ENCODE assay signal across 14 cellular contexts in the genomic region with DNA sequence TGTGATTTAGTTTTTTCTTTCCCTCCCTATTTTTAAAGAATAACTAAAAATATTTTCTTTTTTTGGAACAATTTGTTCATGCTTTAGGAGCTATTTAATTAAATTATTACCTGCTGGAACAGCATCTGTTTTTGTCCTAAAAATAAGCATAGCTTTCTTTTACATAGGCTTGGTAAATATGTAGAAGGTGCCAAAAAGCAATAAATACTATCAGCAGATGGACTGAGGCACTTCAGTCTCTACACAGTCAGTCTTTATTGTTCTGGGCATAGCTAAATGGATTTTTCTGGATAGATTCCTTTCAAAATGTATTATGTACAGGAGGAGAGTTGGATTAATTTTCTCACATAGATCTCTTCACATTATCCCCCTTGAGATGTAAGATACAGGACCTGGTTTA.
"Had no signal": no experiment of that assay in that cellular context is flagged by ENCODE, and none has a peak within 500 bp of the region (broad histone marks: within the 10 kb centered on the region; RNA-seq: fewer than 3 reads in every experiment).

No MANE protein-coding gene starts in this region.

- ATAC-seq: activated CD4-positive, alpha-beta T cell treated with anti-CD3 and anti-CD28 coated beads for 36 hours; activated naive CD8-positive, alpha-beta T cell treated with anti-CD3 and anti-CD28 coated beads, Interleukin-2, amount 50 U/mL, for 24 hours; natural killer cell treated with Interleukin-12 subunit alpha and Interleukin-12 subunit beta and Interleukin-15 and Interleukin-18, amount 100 ng/mL, for 72 hours; stimulated activated naive CD8-positive, alpha-beta T cell treated with anti-CD3 and anti-CD28 coated beads, Interleukin-15, Interleukin-2, amounts not matched to agents 100 U/mL and 50 U/mL, for 24 hours had no signal

- H3K36me3 Mint-ChIP-seq: natural killer cell treated with Interleukin-12 subunit alpha and Interleukin-12 subunit beta and Interleukin-15 and Interleukin-18, amount 100 ng/mL, for 72 hours; type B pancreatic cell had no signal

- H3K27me3 Mint-ChIP-seq: activated CD4-positive, alpha-beta T cell treated with anti-CD3 and anti-CD28 coated beads for 36 hours; activated naive CD8-positive, alpha-beta T cell treated with anti-CD3 and anti-CD28 coated beads, Interleukin-2, amount 50 U/mL, for 24 hours; natural killer cell treated with Interleukin-12 subunit alpha and Interleukin-12 subunit beta and Interleukin-15 and Interleukin-18, amount 100 ng/mL, for 72 hours; type B pancreatic cell had no signal

- DNase-seq: activated CD4-positive, alpha-beta T cell treated with anti-CD3 and anti-CD28 coated beads for 36 hours; activated naive CD4-positive, alpha-beta T cell; activated naive CD8-positive, alpha-beta T cell treated with anti-CD3 and anti-CD28 coated beads, Interleukin-2, amount 50 U/mL, for 24 hours; kidney; left ventricle myocardium inferior; mesenchymal stem cell; stimulated activated CD4-positive, alpha-beta T cell treated with anti-CD3 and anti-CD28 coated beads, Interleukin-4, amount 100 ng/mL, for 1 hour; stimulated activated CD8-positive, alpha-beta memory T cell treated with anti-CD3 and anti-CD28 coated beads, Interleukin-4, amount 100 ng/mL, for 48 hours; stimulated activated naive CD8-positive, alpha-beta T cell treated with anti-CD3 and anti-CD28 coated beads, Interleukin-15, Interleukin-2, amounts not matched to agents 100 U/mL and 50 U/mL, for 24 hours had no signal

- H3K4me3 Mint-ChIP-seq: activated CD4-positive, alpha-beta T cell treated with anti-CD3 and anti-CD28 coated beads for 36 hours; activated naive CD8-positive, alpha-beta T cell treated with anti-CD3 and anti-CD28 coated beads, Interleukin-2, amount 50 U/mL, for 24 hours; activated T-helper 1 cell treated with anti-CD3 and anti-CD28 coated beads, Interleukin-12 subunit alpha, Interleukin-12 subunit beta, Interleukin-2, Interleukin-4 antibody, amounts not matched to agents 30 ng/mL and 10 ng/mL and 1 ng/mL, durations not matched to agents 14 hours and 24 hours and 36 hours; natural killer cell treated with Interleukin-12 subunit alpha and Interleukin-12 subunit beta and Interleukin-15 and Interleukin-18, amount 100 ng/mL, for 72 hours; type B pancreatic cell had no signal

- H3K9me3 ChIP-seq: ascending aorta, left ventricle myocardium inferior, suprapubic skin had no signal

- H3K27ac ChIP-seq: ascending aorta, left ventricle myocardium inferior, suprapubic skin had no signal

- H3K27me3 ChIP-seq: ascending aorta, suprapubic skin had no signal

- H3K9me3 Mint-ChIP-seq: activated naive CD8-positive, alpha-beta T cell treated with anti-CD3 and anti-CD28 coated beads, Interleukin-2, amount 50 U/mL, for 24 hours; activated T-helper 1 cell treated with anti-CD3 and anti-CD28 coated beads, Interleukin-12 subunit alpha, Interleukin-12 subunit beta, Interleukin-2, Interleukin-4 antibody, amounts not matched to agents 30 ng/mL and 10 ng/mL and 1 ng/mL, durations not matched to agents 14 hours and 24 hours and 36 hours; type B pancreatic cell had no signal

- H3K4me1 ChIP-seq: ascending aorta, left ventricle myocardium inferior, suprapubic skin had no signal

- H3K4me3 ChIP-seq: ascending aorta, left ventricle myocardium inferior, suprapubic skin had no signal

- H3K27ac Mint-ChIP-seq: activated CD4-positive, alpha-beta T cell treated with anti-CD3 and anti-CD28 coated beads for 36 hours; activated naive CD8-positive, alpha-beta T cell treated with anti-CD3 and anti-CD28 coated beads, Interleukin-2, amount 50 U/mL, for 24 hours; activated T-helper 1 cell treated with anti-CD3 and anti-CD28 coated beads, Interleukin-12 subunit alpha, Interleukin-12 subunit beta, Interleukin-2, Interleukin-4 antibody, amounts not matched to agents 30 ng/mL and 10 ng/mL and 1 ng/mL, durations not matched to agents 14 hours and 24 hours and 36 hours; natural killer cell treated with Interleukin-12 subunit alpha and Interleukin-12 subunit beta and Interleukin-15 and Interleukin-18, amount 100 ng/mL, for 72 hours; type B pancreatic cell had no signal

- H3K4me1 Mint-ChIP-seq: activated CD4-positive, alpha-beta T cell treated with anti-CD3 and anti-CD28 coated beads for 36 hours; activated naive CD8-positive, alpha-beta T cell treated with anti-CD3 and anti-CD28 coated beads, Interleukin-2, amount 50 U/mL, for 24 hours had no signal

- H3K36me3 ChIP-seq: ascending aorta, left ventricle myocardium inferior, suprapubic skin had no signal
